ENCODE assay signal across 31 cellular contexts in the genomic region with DNA sequence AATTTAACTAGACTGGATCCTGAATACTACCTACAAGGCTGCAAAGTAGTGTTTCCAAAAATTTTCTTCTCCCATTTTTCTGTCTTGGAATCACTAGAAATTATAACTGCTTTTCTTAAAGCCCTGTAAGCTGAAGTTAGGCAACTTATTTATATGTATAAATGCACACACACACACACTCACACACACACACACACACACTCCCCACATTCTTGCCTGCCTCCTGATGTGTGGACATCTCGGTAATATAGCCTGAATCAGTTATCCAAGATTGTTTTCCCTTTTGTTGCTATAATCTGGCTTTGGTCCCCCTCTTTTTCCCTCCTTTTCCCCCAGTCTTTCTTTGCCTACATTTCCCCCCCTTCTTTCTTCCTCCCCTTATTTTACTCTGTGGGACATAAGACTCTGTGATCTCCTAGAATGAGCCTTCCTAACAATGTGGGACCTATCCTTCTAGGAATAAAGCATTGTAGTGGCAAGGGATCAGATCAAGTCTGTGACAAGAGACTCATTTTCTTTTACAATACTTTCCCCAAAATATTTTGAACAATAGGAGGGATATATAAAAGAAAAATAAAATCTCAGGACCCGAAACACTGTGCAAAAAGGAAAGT. TPM values are rescaled to one million over a fixed set of nuclear protein-coding genes. Genes with fewer than 3 reads are reported as not detected.
DNase-seq lines count a peak whose midpoint lies in the region; ATAC-seq and TF ChIP-seq lines count a peak whose summit lies in the region.
"Had no signal": no experiment of that assay in that cellular context is flagged by ENCODE, and none has a peak within 500 bp of the region (broad histone marks: within the 10 kb centered on the region; RNA-seq: fewer than 3 reads in every experiment).

No MANE protein-coding gene starts in this region.

- 67 to 81% methylated on average over 2 of the region's 2 CpGs for WGBS in testis, 2 donors

- H3K27ac ChIP-seq in GM23338 (ENCODE audit: low read depth) (peak overlapping the region; percentile 94), testis (no peak overlapping the region)
- no peak overlapping the region for H3K27ac ChIP-seq in CD8-positive, alpha-beta T cell (ENCODE audit: low read depth, low read length)
- H3K27ac ChIP-seq: body of pancreas, HL-60, lower lobe of right lung, pancreas, PC-9, spleen had no signal

- no peak overlapping the region for H2AFZ ChIP-seq in GM23338

- intact Hi-C loops in activated CD8-positive, alpha-beta T cell treated with anti-CD3 and anti-CD28 coated beads for 36 hours (cut with micrococcal nuclease) = no loop called here
- intact Hi-C loops in testis (cut with DNase I; ENCODE audit: low total_unique reads) = no loop called here
- intact Hi-C loops in CD8-positive, alpha-beta T cell (cut with DNase I, micrococcal nuclease) = no loop called here

- no peaks in the 10 kb centered on the region for H3K79me2 ChIP-seq in GM23338 (replicated peaks; ENCODE audit: insufficient read depth)

- POLR2A ChIA-PET in activated CD8-positive, alpha-beta T cell treated with anti-CD3 and anti-CD28 coated beads for 36 hours (lab: Charles Lee) = interaction anchor here (0.6 to 1.0 kb wide), 3 partner anchors 27 to 133 kb away, joined by 3 to 5 read pairs (median 3); partner anchors contain the start of gene CD69
- POLR2A ChIA-PET in CD8-positive, alpha-beta T cell (lab: Charles Lee) = no interaction called here

- peaks cover 47% of the 10 kb centered on the region for H3K4me1 Mint-ChIP-seq in GM23338
- H3K4me1 Mint-ChIP-seq in activated CD8-positive, alpha-beta T cell treated with anti-CD3 and anti-CD28 coated beads for 36 hours (ENCODE audit: low read depth) = peaks cover 48% of the 10 kb centered on the region
- peaks cover 18% of the 10 kb centered on the region for H3K4me1 Mint-ChIP-seq in CD8-positive, alpha-beta T cell (ENCODE audit: low read depth)
- H3K4me1 Mint-ChIP-seq: nephron had no signal

- peak; percentile 65 for ATAC-seq in GM23338
- peak; percentile 9 for ATAC-seq in activated CD8-positive, alpha-beta T cell treated with anti-CD3 and anti-CD28 coated beads for 36 hours
- ATAC-seq in CD8-positive, alpha-beta T cell = no peak
- ATAC-seq: activated naive CD4-positive, alpha-beta T cell treated with anti-CD3 and anti-CD28 coated beads, Interleukin-2, amount 50 U/mL, for 72 hours; activated T-cell treated with anti-CD3 and anti-CD28 coated beads, Interleukin-2, amount 50 U/mL, for 4 hours; body of pancreas; lower lobe of right lung; pancreas; Right ventricle myocardium inferior had no signal

- DNase-seq in GM23338 (ENCODE audit: low spot score) (no peak), HT1080 (ENCODE audit: low read depth) (peak; percentile 17), fibroblast of gingiva (ENCODE audit: low read depth) (peak; percentile 19), testis (no peak), iPS-NIHi11 (ENCODE audit: low spot score) (no peak), occipital lobe (lab: John Stamatoyannopoulos, UW) (no peak)
- DNase-seq in activated CD8-positive, alpha-beta T cell treated with anti-CD3 and anti-CD28 coated beads for 36 hours = no peak
- DNase-seq in CD8-positive, alpha-beta T cell = no peak
- DNase-seq: activated CD4-positive, alpha-beta T cell treated with anti-CD3 and anti-CD28 coated beads for 4 hours; activated T-cell treated with anti-CD3 and anti-CD28 coated beads, Interleukin-2, amount 50 U/mL, for 4 hours; body of pancreas; Caco-2; GF-D8; lower lobe of right lung; NCI-H1105 treated with DMSO at 0.1 percent for 48 hours; NCI-H2029; NCI-H526; pancreas; PC-9; spleen had no signal

- CTCF ChIA-PET in activated CD8-positive, alpha-beta T cell treated with anti-CD3 and anti-CD28 coated beads for 36 hours (lab: Charles Lee) = no interaction called here
- CTCF ChIA-PET in CD8-positive, alpha-beta T cell (lab: Charles Lee) = interaction anchor here (0.6 to 0.9 kb wide), 2 partner anchors 27 to 79 kb away, joined by 3 read pairs; no protein-coding TSS in a partner anchor

- H3K9me3 Mint-ChIP-seq in GM23338 = peaks cover 19% of the 10 kb centered on the region
- peaks cover 10% of the 10 kb centered on the region for H3K9me3 Mint-ChIP-seq in activated CD8-positive, alpha-beta T cell treated with anti-CD3 and anti-CD28 coated beads for 36 hours
- H3K9me3 Mint-ChIP-seq in CD8-positive, alpha-beta T cell = no peaks in the 10 kb centered on the region

- H3K9me3 ChIP-seq in testis = no peaks in the 10 kb centered on the region
- H3K9me3 ChIP-seq in CD8-positive, alpha-beta T cell (ENCODE audit: low read length) = no peaks in the 10 kb centered on the region
- H3K9me3 ChIP-seq: body of pancreas, Caco-2, lower lobe of right lung, pancreas had no signal

- no peaks in the 10 kb centered on the region for H3K36me3 ChIP-seq in GM23338 (ENCODE audit: insufficient read depth)
- H3K36me3 ChIP-seq in testis (ENCODE audit: low read depth, missing control alignments) = no peaks in the 10 kb centered on the region
- no peaks in the 10 kb centered on the region for H3K36me3 ChIP-seq in CD8-positive, alpha-beta T cell (ENCODE audit: insufficient read depth, low read length)
- H3K36me3 ChIP-seq: lower lobe of right lung, pancreas, spleen had no signal

- peak overlapping the region; percentile 68 for H3K4me2 ChIP-seq in GM23338
- H3K4me2 ChIP-seq: PC-9 had no signal

- TF ChIP-seq CTCF in GM23338 (conservative IDR thresholded peaks at IDR 0.05; ENCODE audit: low read depth in 2 of 2) (no peak), testis (IDR thresholded peaks at IDR 0.05) (no peak)
- no peak for TF ChIP-seq CTCF in activated CD8-positive, alpha-beta T cell treated with anti-CD3 and anti-CD28 coated beads for 36 hours (IDR thresholded peaks at IDR 0.05)
- TF ChIP-seq CTCF in CD8-positive, alpha-beta T cell (IDR thresholded peaks at IDR 0.05) = no peak

- peak overlapping the region; percentile 47 for H3K27ac Mint-ChIP-seq in GM23338
- H3K27ac Mint-ChIP-seq in activated CD8-positive, alpha-beta T cell treated with anti-CD3 and anti-CD28 coated beads for 36 hours = no peak overlapping the region
- no peak overlapping the region for H3K27ac Mint-ChIP-seq in CD8-positive, alpha-beta T cell
- H3K27ac Mint-ChIP-seq: IgD-negative memory B cell; nephron; T-helper 2 cell treated with Interferon-gamma antibody and Interleukin-4, amounts not matched to agents 5 μg/mL and 100 μg/mL, for 36 hours had no signal

- no peaks in the 10 kb centered on the region for H3F3A ChIP-seq in GM23338 (replicated peaks; ENCODE audit: low read depth)

- H3K4me3 ChIP-seq in GM23338 (peak overlapping the region; percentile 11; the same call in 1 of the 2 replicates), testis (no peak overlapping the region)
- no peak overlapping the region for H3K4me3 ChIP-seq in CD8-positive, alpha-beta T cell (ENCODE audit: low read depth, low read length)
- H3K4me3 ChIP-seq: body of pancreas, lower lobe of right lung, pancreas, PC-9, spleen had no signal

- H3K4me1 ChIP-seq in GM23338 (ENCODE audit: insufficient read depth) (peaks cover 52% of the 10 kb centered on the region), testis (peaks cover 4% of the 10 kb centered on the region)
- peaks cover 5% of the 10 kb centered on the region for H3K4me1 ChIP-seq in CD8-positive, alpha-beta T cell (ENCODE audit: insufficient read depth, low read length)
- H3K4me1 ChIP-seq: body of pancreas, Caco-2, lower lobe of right lung, pancreas, spleen had no signal

- no peaks in the 10 kb centered on the region for H3K27me3 ChIP-seq in GM23338 (ENCODE audit: insufficient read depth)
- no peaks in the 10 kb centered on the region for H3K27me3 ChIP-seq in testis
- H3K27me3 ChIP-seq in CD8-positive, alpha-beta T cell (ENCODE audit: insufficient read depth, low read length) = no peaks in the 10 kb centered on the region
- H3K27me3 ChIP-seq: body of pancreas, pancreas, spleen had no signal

- no peak overlapping the region for H3K4me3 Mint-ChIP-seq in GM23338
- H3K4me3 Mint-ChIP-seq in activated CD8-positive, alpha-beta T cell treated with anti-CD3 and anti-CD28 coated beads for 36 hours = peak overlapping the region; percentile 13
- H3K4me3 Mint-ChIP-seq in CD8-positive, alpha-beta T cell = no peak overlapping the region
- H3K4me3 Mint-ChIP-seq: IgD-negative memory B cell; nephron; T-helper 2 cell treated with Interferon-gamma antibody and Interleukin-4, amounts not matched to agents 5 μg/mL and 100 μg/mL, for 36 hours had no signal

- no peak for TF ChIP-seq POLR2A in testis (IDR thresholded peaks at IDR 0.05)

- H3K27me3 Mint-ChIP-seq in GM23338 (ENCODE audit: insufficient read depth, low read depth, poor library complexity) = no peaks in the 10 kb centered on the region
- no peaks in the 10 kb centered on the region for H3K27me3 Mint-ChIP-seq in activated CD8-positive, alpha-beta T cell treated with anti-CD3 and anti-CD28 coated beads for 36 hours
- no peaks in the 10 kb centered on the region for H3K27me3 Mint-ChIP-seq in CD8-positive, alpha-beta T cell (ENCODE audit: low read depth)
- H3K27me3 Mint-ChIP-seq: IgD-negative memory B cell had no signal

- H3K36me3 Mint-ChIP-seq in GM23338 (ENCODE audit: low read depth) = peaks cover 19% of the 10 kb centered on the region
- H3K36me3 Mint-ChIP-seq in activated CD8-positive, alpha-beta T cell treated with anti-CD3 and anti-CD28 coated beads for 36 hours (ENCODE audit: low read depth) = peaks cover 6% of the 10 kb centered on the region
- H3K36me3 Mint-ChIP-seq in CD8-positive, alpha-beta T cell = no peaks in the 10 kb centered on the region
- H3K36me3 Mint-ChIP-seq: IgD-negative memory B cell had no signal

- no peaks in the 10 kb centered on the region for H4K20me1 ChIP-seq in GM23338 (replicated peaks; ENCODE audit: insufficient read depth)

- H3K9me2 ChIP-seq in GM23338 (ENCODE audit: insufficient read depth) = 0 out of 2 replicates have a peak, but pooled peaks cover 5% of the 10 kb centered on the region

RNA-seq across cellular contexts. Expression of gene CD69, which starts 26.1 kb away (rescaled TPM):
- total RNA-seq in GM23338 (2014; rRNA removed; shearing (Covaris generic)) = not detected in 2 replicates
- polyA plus RNA-seq in GM23338 (2016; fragmentation: Nextera tagmentation; extraction: Ambion mirVana) (0.12 TPM in 1 of 2 replicates, not detected in the other), testis (ENCODE audit: insufficient read depth, low read depth, low replicate concordance) (3.3 TPM)
- total RNA-seq in HT1080 (2014; rRNA removed; shearing (Covaris generic)) = 0.16 TPM in 1 of 2 replicates, not detected in the other
- polyA plus RNA-seq in HT1080 (2015; cell fraction: cytosol; rRNA removed) = not detected in 2 replicates
- polyA plus RNA-seq in HT1080 (2015; cell fraction: nucleus; rRNA removed) = 0.24 TPM in 1 of 2 replicates, not detected in the other
- total RNA-seq in activated CD8-positive, alpha-beta T cell treated with anti-CD3 and anti-CD28 coated beads for 36 hours = 100 to 1,000 TPM; 166 to 174 TPM
- total RNA-seq in testis (1 to 10 TPM; 2.1 to 3.0 TPM), occipital lobe (0.62 TPM)
- total RNA-seq in CD8-positive, alpha-beta T cell = 100 to 1,000 TPM; 502 to 504 TPM
- total RNA-seq: Caco-2, MCF 10A, PC-9 had no signal
- polyA plus RNA-seq: BJ had no signal

RNA-seq across cellular contexts. Expression of gene KLRF1, which starts 40.4 kb away (rescaled TPM):
- total RNA-seq in GM23338 (2014; rRNA removed; shearing (Covaris generic)) = not detected in 2 replicates
- polyA plus RNA-seq in GM23338 (2016; fragmentation: Nextera tagmentation; extraction: Ambion mirVana) (0.50 TPM in 1 of 2 replicates, not detected in the other), testis (ENCODE audit: insufficient read depth, low read depth, low replicate concordance) (1.2 TPM)
- not detected in 2 replicates for total RNA-seq in HT1080 (2014; rRNA removed; shearing (Covaris generic))
- not detected in 2 replicates for polyA plus RNA-seq in HT1080 (2015; cell fraction: cytosol; rRNA removed)
- polyA plus RNA-seq in HT1080 (2015; cell fraction: nucleus; rRNA removed) = not detected in 2 replicates
- not detected for total RNA-seq in activated CD8-positive, alpha-beta T cell treated with anti-CD3 and anti-CD28 coated beads for 36 hours
- total RNA-seq in testis (1 to 10 TPM in 1 of 2 donors, under 1 TPM in 1; 0.43 to 1.0 TPM), occipital lobe (0.47 TPM)
- under 1 TPM; 0.78 to 0.92 TPM for total RNA-seq in CD8-positive, alpha-beta T cell
- total RNA-seq: activated CD8-positive, alpha-beta memory T cell treated with anti-CD3 and anti-CD28 coated beads for 36 hours; activated T-cell treated with anti-CD3 and anti-CD28 coated beads, Interleukin-2, amount 50 U/mL, for 4 hours; body of pancreas; Caco-2; dermis microvascular lymphatic vessel endothelial cell; MCF 10A; PC-9 had no signal
- polyA plus RNA-seq: BJ had no signal

RNA-seq across cellular contexts. Expression of gene CLECL1, which starts 53.9 kb away (rescaled TPM):
- not detected in 2 replicates for total RNA-seq in GM23338 (2014; rRNA removed; shearing (Covaris generic))
- polyA plus RNA-seq in GM23338 (2016; fragmentation: Nextera tagmentation; extraction: Ambion mirVana) (not detected in 2 replicates), testis (ENCODE audit: insufficient read depth, low read depth, low replicate concordance) (1.4 TPM)
- total RNA-seq in HT1080 (2014; rRNA removed; shearing (Covaris generic)) = not detected in 2 replicates
- polyA plus RNA-seq in HT1080 (2015; cell fraction: cytosol; rRNA removed) = not detected in 2 replicates
- polyA plus RNA-seq in HT1080 (2015; cell fraction: nucleus; rRNA removed) = not detected in 2 replicates
- 1 to 10 TPM; 6.0 to 8.5 TPM for total RNA-seq in activated CD8-positive, alpha-beta T cell treated with anti-CD3 and anti-CD28 coated beads for 36 hours
- total RNA-seq in testis (not detected), occipital lobe (not detected)
- total RNA-seq in CD8-positive, alpha-beta T cell = 1 to 10 TPM; 1.1 to 1.4 TPM
- total RNA-seq: body of pancreas, Caco-2, dermis microvascular lymphatic vessel endothelial cell, kidney epithelial cell, MCF 10A, PC-9 had no signal
- polyA plus RNA-seq: BJ, pancreas had no signal

Comparison
In these comparisons a context has a peak if more than half of its experiments do, and no peak if none do; other contexts are left out.
1. DNase-seq: peak in HT1080 (single experiment) and fibroblast of gingiva (single experiment); none in GM23338 (single experiment), activated CD8-positive, alpha-beta T cell treated with anti-CD3 and anti-CD28 coated beads for 36 hours (single experiment), testis (single experiment), iPS-NIHi11 (single experiment), CD8-positive, alpha-beta T cell (0 of 7) and occipital lobe (single experiment).
2. RNA of gene CD69, which starts 26.1 kb away (total RNA-seq): 502 to 504 TPM in CD8-positive, alpha-beta T cell and 166 to 174 TPM in activated CD8-positive, alpha-beta T cell treated with anti-CD3 and anti-CD28 coated beads for 36 hours; 2.1 to 3.0 TPM in testis, 0.62 TPM in occipital lobe (single experiment), 0.16 TPM in HT1080 and not detected in GM23338; every median in the first group is over 10 times any median in the second.